ENCODE assay signal across 22 cellular contexts in genomic region chr7:140677496-140677895, GRCh38. TPM values are rescaled to one million over a fixed set of nuclear protein-coding genes. Genes with fewer than 3 reads are reported as not detected.
DNase-seq lines count a peak whose midpoint lies in the region; ATAC-seq and TF ChIP-seq lines count a peak whose summit lies in the region.
"Had no signal": no experiment of that assay in that cellular context is flagged by ENCODE, and none has a peak within 500 bp of the region (broad histone marks: within the 10 kb centered on the region; RNA-seq: fewer than 3 reads in every experiment).

No MANE protein-coding gene starts in this region.

- POLR2A ChIA-PET in activated B cell treated with CpG ODN at 0.5 μM for 24 hours (lab: Charles Lee): interaction anchor here (0.6 to 1.5 kb wide), 3 partner anchors 19 to 162 kb away, joined by 3 to 8 read pairs (median 7); partner anchors contain the start of gene NDUFB2

- H3K4me2 ChIP-seq in Karpas-422 (ENCODE audit: low read depth, low read length, poor library complexity, severe bottlenecking) (peak overlapping the region; percentile 49), neuronal stem cell (ENCODE audit: insufficient read depth, low read length, poor library complexity, severe bottlenecking) (no peak overlapping the region)
- H3K4me2 ChIP-seq: GM23338 had no signal

- H4K20me1 ChIP-seq in Karpas-422 (ENCODE audit: insufficient read depth, low read depth, low read length): no peaks in the 10 kb centered on the region

- H3K36me3 Mint-ChIP-seq in CD4-positive, CD25-positive, alpha-beta regulatory T cell: peaks cover 34% of the 10 kb centered on the region
- H3K36me3 Mint-ChIP-seq in activated B cell treated with CpG ODN at 0.5 μM for 24 hours (ENCODE audit: low read depth): peaks cover 39% of the 10 kb centered on the region
- no peaks in the 10 kb centered on the region for H3K36me3 Mint-ChIP-seq in glutamatergic neuron (ENCODE audit: unreplicated experiment)
- peaks cover 33% of the 10 kb centered on the region for H3K36me3 Mint-ChIP-seq in effector memory CD8-positive, alpha-beta T cell (ENCODE audit: insufficient read depth)

- CTCF ChIA-PET in activated B cell treated with CpG ODN at 0.5 μM for 24 hours (lab: Charles Lee): no interaction called here

- no peak overlapping the region for H3K27ac ChIP-seq in CD4-positive, CD25-positive, alpha-beta regulatory T cell (ENCODE audit: insufficient read depth, low read length, poor library complexity, severe bottlenecking)
- peak overlapping the region; percentile 87 for H3K27ac ChIP-seq in Karpas-422 (ENCODE audit: low read length)
- H3K27ac ChIP-seq in neuronal stem cell (replicated peaks; ENCODE audit: low read length): no peak overlapping the region
- H3K27ac ChIP-seq in SJCRH30: no peak overlapping the region
- H3K27ac ChIP-seq: C4-2B had no signal

- H3K23ac ChIP-seq in neuronal stem cell (ENCODE audit: low read depth, low read length, poor library complexity): no peak overlapping the region

- H3K9ac ChIP-seq in Karpas-422 (ENCODE audit: low read length): peak overlapping the region; percentile 31; the same call in 1 of the 2 replicates
- H3K9ac ChIP-seq in neuronal stem cell (ENCODE audit: low read depth, low read length, poor library complexity): no peak overlapping the region

- no peak overlapping the region for H2BK5ac ChIP-seq in neuronal stem cell (ENCODE audit: low read length)

- ATAC-seq in CD4-positive, CD25-positive, alpha-beta regulatory T cell (ENCODE audit: low read depth in 2 of 2): no peak
- no peak for ATAC-seq in activated B cell treated with CpG ODN at 0.5 μM for 24 hours (ENCODE audit: low read depth)
- no peak for ATAC-seq in effector memory CD8-positive, alpha-beta T cell (replicated peaks)
- ATAC-seq: GM23338, PC-3, SK-N-SH treated with all-trans-retinoic acid at 6 μM for 48 hours had no signal

- H3K9me2 ChIP-seq in Karpas-422 (replicated peaks; ENCODE audit: insufficient read depth, low read length): no peaks in the 10 kb centered on the region

- no peak overlapping the region for H3K4me3 Mint-ChIP-seq in CD4-positive, CD25-positive, alpha-beta regulatory T cell
- H3K4me3 Mint-ChIP-seq in activated B cell treated with CpG ODN at 0.5 μM for 24 hours: no peak overlapping the region
- H3K4me3 Mint-ChIP-seq in glutamatergic neuron (ENCODE audit: unreplicated experiment): no peak overlapping the region
- no peak overlapping the region for H3K4me3 Mint-ChIP-seq in effector memory CD8-positive, alpha-beta T cell
- H3K4me3 Mint-ChIP-seq: GM23338 had no signal

- H4K8ac ChIP-seq in neuronal stem cell (ENCODE audit: low read depth, low read length): no peak overlapping the region

- H3K27ac Mint-ChIP-seq in CD4-positive, CD25-positive, alpha-beta regulatory T cell: peak overlapping the region in 2 of 3 donors; percentile 70 to 94
- H3K27ac Mint-ChIP-seq in activated B cell treated with CpG ODN at 0.5 μM for 24 hours: peak overlapping the region; percentile 91
- no peak overlapping the region for H3K27ac Mint-ChIP-seq in glutamatergic neuron (ENCODE audit: unreplicated experiment)
- H3K27ac Mint-ChIP-seq in effector memory CD8-positive, alpha-beta T cell: no peak overlapping the region
- H3K27ac Mint-ChIP-seq: GM23338 had no signal

- H3K14ac ChIP-seq in neuronal stem cell (ENCODE audit: low read length): no peak overlapping the region

- H3K27me3 Mint-ChIP-seq in CD4-positive, CD25-positive, alpha-beta regulatory T cell: no peaks in the 10 kb centered on the region
- no peaks in the 10 kb centered on the region for H3K27me3 Mint-ChIP-seq in activated B cell treated with CpG ODN at 0.5 μM for 24 hours
- peaks cover 2% of the 10 kb centered on the region for H3K27me3 Mint-ChIP-seq in glutamatergic neuron (ENCODE audit: unreplicated experiment)
- no peaks in the 10 kb centered on the region for H3K27me3 Mint-ChIP-seq in effector memory CD8-positive, alpha-beta T cell

- H3K4me1 ChIP-seq in CD4-positive, CD25-positive, alpha-beta regulatory T cell (ENCODE audit: control insufficient read depth, insufficient read depth, low read length, poor library complexity, severe bottlenecking): peaks cover 17% of the 10 kb centered on the region
- peaks cover 50% of the 10 kb centered on the region for H3K4me1 ChIP-seq in Karpas-422 (ENCODE audit: low read length)
- H3K4me1 ChIP-seq in neuronal stem cell (ENCODE audit: control insufficient read depth in 2 of 2, insufficient read depth in 1 of 2, low read depth in 1 of 2, low read length in 2 of 2): peaks cover 0 to 8% of the 10 kb centered on the region in 2 donors
- H3K4me1 ChIP-seq in SJCRH30: peaks cover 3% of the 10 kb centered on the region; the same call in 1 of the 2 replicates

- H3K9me3 Mint-ChIP-seq in CD4-positive, CD25-positive, alpha-beta regulatory T cell: no peaks in the 10 kb centered on the region
- no peaks in the 10 kb centered on the region for H3K9me3 Mint-ChIP-seq in activated B cell treated with CpG ODN at 0.5 μM for 24 hours
- H3K9me3 Mint-ChIP-seq in glutamatergic neuron (ENCODE audit: unreplicated experiment): peaks cover 4% of the 10 kb centered on the region
- H3K9me3 Mint-ChIP-seq in effector memory CD8-positive, alpha-beta T cell: no peaks in the 10 kb centered on the region
- H3K9me3 Mint-ChIP-seq: GM23338 had no signal

- intact Hi-C loops in activated B cell treated with CpG ODN at 0.5 μM for 24 hours (cut with micrococcal nuclease): loop anchor here (5.0 to 10.0 kb wide), 2 partner anchors 500 to 1313 kb away; partner anchors contain the start of gene KDM7A

- H3K9me3 ChIP-seq in CD4-positive, CD25-positive, alpha-beta regulatory T cell (ENCODE audit: control insufficient read depth in 2 of 2, low read length in 2 of 2): no peaks in the 10 kb centered on the region
- no peaks in the 10 kb centered on the region for H3K9me3 ChIP-seq in Karpas-422 (ENCODE audit: low read length)
- H3K9me3 ChIP-seq in neuronal stem cell (replicated peaks in 1 of 2; ENCODE audit: control insufficient read depth in 2 of 2, insufficient read depth in 1 of 2, low read depth in 1 of 2, low read length in 2 of 2): no peaks in the 10 kb centered on the region
- no peaks in the 10 kb centered on the region for H3K9me3 ChIP-seq in SJCRH30 (replicated peaks)

- no peak overlapping the region for H3K4me3 ChIP-seq in CD4-positive, CD25-positive, alpha-beta regulatory T cell (ENCODE audit: low read depth, low read length)
- H3K4me3 ChIP-seq in Karpas-422 (ENCODE audit: low read length) (peak overlapping the region; percentile 8; the same call in 1 of the 2 replicates), neuronal stem cell (ENCODE audit: low read length in 2 of 2) (no peak overlapping the region), SJCRH30 (no peak overlapping the region)
- H3K4me3 ChIP-seq: GM23338 had no signal

- no peak overlapping the region for H3K18ac ChIP-seq in neuronal stem cell (ENCODE audit: low read length)

- no peak overlapping the region for H2BK120ac ChIP-seq in neuronal stem cell (ENCODE audit: low read depth, low read length)

- no peak overlapping the region for H4K91ac ChIP-seq in neuronal stem cell (ENCODE audit: low read depth, low read length, poor library complexity)

- H2BK12ac ChIP-seq in neuronal stem cell (ENCODE audit: low read length): no peak overlapping the region

- peaks cover 20% of the 10 kb centered on the region for H3K36me3 ChIP-seq in CD4-positive, CD25-positive, alpha-beta regulatory T cell (ENCODE audit: control insufficient read depth, insufficient read depth, low read length)
- peaks cover 6% of the 10 kb centered on the region; the same call in 1 of the 2 replicates for H3K36me3 ChIP-seq in Karpas-422 (ENCODE audit: insufficient read depth, low read length)
- H3K36me3 ChIP-seq in neuronal stem cell (replicated peaks in 1 of 2; ENCODE audit: control insufficient read depth in 2 of 2, insufficient read depth in 2 of 2, low read length in 2 of 2): peaks cover 0 to 5% of the 10 kb centered on the region in 2 donors
- H3K36me3 ChIP-seq in SJCRH30: no peaks in the 10 kb centered on the region

- peak overlapping the region; percentile 57 for H2AK5ac ChIP-seq in neuronal stem cell (ENCODE audit: low read depth, low read length)

- no peak for DNase-seq in CD4-positive, CD25-positive, alpha-beta regulatory T cell
- DNase-seq in Karpas-422 (peak; percentile 65), activated B cell treated with CpG ODN at 0.5 μM for 24 hours (no peak), neuronal stem cell (ENCODE audit: low spot score) (no peak), glutamatergic neuron (no peak), SJCRH30 (no peak)
- DNase-seq in effector memory CD8-positive, alpha-beta T cell: no peak
- DNase-seq: COR-L47, DMS 273 treated with DMSO at 0.1 percent for 48 hours, DND-41, HCEC 1CT, NCI-H1105 treated with DMSO at 0.1 percent for 48 hours, NCI-H1694, NCI-H2081 treated with DMSO at 0.1 percent for 48 hours, NCI-H774, PC-3, RPMI8226, SHP77 treated with DMSO at 0.1 percent for 48 hours had no signal

- H3K79me2 ChIP-seq in Karpas-422 (ENCODE audit: low read length): peaks cover 20% of the 10 kb centered on the region

- no peaks in the 10 kb centered on the region for H3K27me3 ChIP-seq in CD4-positive, CD25-positive, alpha-beta regulatory T cell (ENCODE audit: control insufficient read depth, insufficient read depth, low read length)
- H3K27me3 ChIP-seq in Karpas-422 (ENCODE audit: low read length): no peaks in the 10 kb centered on the region
- peaks cover 0 to 12% (median 0%) of the 10 kb centered on the region in 3 experiments for H3K27me3 ChIP-seq in neuronal stem cell (ENCODE audit: control insufficient read depth in 3 of 3, insufficient read depth in 3 of 3, low read depth in 1 of 3, low read length in 3 of 3)
- no peaks in the 10 kb centered on the region for H3K27me3 ChIP-seq in SJCRH30

- peaks cover 0 to 43% (median 29%) of the 10 kb centered on the region in 4 donors for H3K4me1 Mint-ChIP-seq in CD4-positive, CD25-positive, alpha-beta regulatory T cell
- peaks cover 49% of the 10 kb centered on the region for H3K4me1 Mint-ChIP-seq in activated B cell treated with CpG ODN at 0.5 μM for 24 hours
- H3K4me1 Mint-ChIP-seq in glutamatergic neuron (ENCODE audit: low read depth, unreplicated experiment): peaks cover 3% of the 10 kb centered on the region
- H3K4me1 Mint-ChIP-seq in effector memory CD8-positive, alpha-beta T cell (ENCODE audit: low read depth in 2 of 2): peaks cover 27 to 30% of the 10 kb centered on the region in 2 donors

- no peak overlapping the region for H2AFZ ChIP-seq in Karpas-422 (ENCODE audit: low read length)
- H2AFZ ChIP-seq in neuronal stem cell (ENCODE audit: low read length): no peak overlapping the region
- H2AFZ ChIP-seq: GM23338 had no signal

- H3K79me1 ChIP-seq in neuronal stem cell (ENCODE audit: low read depth, low read length): no peaks in the 10 kb centered on the region

- no peak for TF ChIP-seq CTCF in activated B cell treated with CpG ODN at 0.5 μM for 24 hours (IDR thresholded peaks at IDR 0.05)
- TF ChIP-seq CTCF in glutamatergic neuron (IDR thresholded peaks at IDR 0.05; ENCODE audit: partially characterized antibody, unreplicated experiment): no peak

- H2BK15ac ChIP-seq in neuronal stem cell (ENCODE audit: low read length): no peak overlapping the region

- no CpG with 5 or more reads among the region's 3 CpGs for WGBS in neuronal stem cell (ENCODE audit: extremely low coverage in 2 of 2, insufficient read length in 2 of 2, insufficient replicate concordance in 1 of 2), 2 donors

- no peak overlapping the region for H3K4ac ChIP-seq in neuronal stem cell (ENCODE audit: low read length)

RNA-seq across cellular contexts. Expression of gene ADCK2, which starts 4.8 kb away (rescaled TPM):
- total RNA-seq in CD4-positive, CD25-positive, alpha-beta regulatory T cell: 14.3 TPM
- 10 to 100 TPM; 29.9 to 35.2 (median 32.1) TPM for polyA plus RNA-seq in CD4-positive, CD25-positive, alpha-beta regulatory T cell
- 16.8 and 27.1 TPM in 2 replicates for total RNA-seq in Karpas-422 (2014; rRNA removed; shearing (Covaris generic); ENCODE audit: low replicate concordance)
- total RNA-seq in activated B cell treated with CpG ODN at 0.5 μM for 24 hours (17.6 and 19.1 TPM in 2 replicates), glutamatergic neuron (ENCODE audit: unreplicated experiment) (9.1 TPM)
- polyA plus RNA-seq in neuronal stem cell (2013, experiment 1 of 2): 8.7 TPM
- polyA plus RNA-seq in neuronal stem cell (2013, experiment 2 of 2): 8.8 TPM
- 16.1 and 17.3 TPM in 2 replicates for total RNA-seq in SJCRH30 (2014; rRNA removed; shearing (Covaris generic))

RNA-seq across cellular contexts. Expression of gene NDUFB2, which starts 19.0 kb away (rescaled TPM):
- total RNA-seq in CD4-positive, CD25-positive, alpha-beta regulatory T cell: 91.5 TPM
- polyA plus RNA-seq in CD4-positive, CD25-positive, alpha-beta regulatory T cell: 100 to 1,000 TPM; 388 to 529 (median 432) TPM
- total RNA-seq in Karpas-422 (2014; rRNA removed; shearing (Covaris generic); ENCODE audit: low replicate concordance): 297 and 328 TPM in 2 replicates
- total RNA-seq in activated B cell treated with CpG ODN at 0.5 μM for 24 hours (140 and 168 TPM in 2 replicates), glutamatergic neuron (ENCODE audit: unreplicated experiment) (127 TPM)
- polyA plus RNA-seq in neuronal stem cell (2013, experiment 1 of 2): 296 TPM
- 293 TPM for polyA plus RNA-seq in neuronal stem cell (2013, experiment 2 of 2)
- total RNA-seq in SJCRH30 (2014; rRNA removed; shearing (Covaris generic)): 158 and 204 TPM in 2 replicates

RNA-seq across cellular contexts. Expression of gene DENND2A, which starts 36.9 kb away (rescaled TPM):
- not detected for total RNA-seq in CD4-positive, CD25-positive, alpha-beta regulatory T cell
- not detected for polyA plus RNA-seq in CD4-positive, CD25-positive, alpha-beta regulatory T cell
- total RNA-seq in Karpas-422 (2014; rRNA removed; shearing (Covaris generic); ENCODE audit: low replicate concordance): not detected in 2 replicates
- total RNA-seq in activated B cell treated with CpG ODN at 0.5 μM for 24 hours: not detected in 2 replicates
- 32.4 TPM for polyA plus RNA-seq in neuronal stem cell (2013, experiment 1 of 2)
- polyA plus RNA-seq in neuronal stem cell (2013, experiment 2 of 2): 33.1 TPM
- 64.7 TPM for total RNA-seq in glutamatergic neuron (ENCODE audit: unreplicated experiment)
- total RNA-seq in SJCRH30 (2014; rRNA removed; shearing (Covaris generic)): 9.2 and 10.7 TPM in 2 replicates
- total RNA-seq: LHCN-M2 had no signal

Comparison
In these comparisons a context has a peak if more than half of its experiments do, and no peak if none do; other contexts are left out.
1. H3K27ac Mint-ChIP-seq: peak in CD4-positive, CD25-positive, alpha-beta regulatory T cell (2 of 3) and activated B cell treated with CpG ODN at 0.5 μM for 24 hours (single experiment); none in glutamatergic neuron (single experiment) and effector memory CD8-positive, alpha-beta T cell (0 of 2).